ENCODE assay signal across 7 cellular contexts in the genomic region with DNA sequence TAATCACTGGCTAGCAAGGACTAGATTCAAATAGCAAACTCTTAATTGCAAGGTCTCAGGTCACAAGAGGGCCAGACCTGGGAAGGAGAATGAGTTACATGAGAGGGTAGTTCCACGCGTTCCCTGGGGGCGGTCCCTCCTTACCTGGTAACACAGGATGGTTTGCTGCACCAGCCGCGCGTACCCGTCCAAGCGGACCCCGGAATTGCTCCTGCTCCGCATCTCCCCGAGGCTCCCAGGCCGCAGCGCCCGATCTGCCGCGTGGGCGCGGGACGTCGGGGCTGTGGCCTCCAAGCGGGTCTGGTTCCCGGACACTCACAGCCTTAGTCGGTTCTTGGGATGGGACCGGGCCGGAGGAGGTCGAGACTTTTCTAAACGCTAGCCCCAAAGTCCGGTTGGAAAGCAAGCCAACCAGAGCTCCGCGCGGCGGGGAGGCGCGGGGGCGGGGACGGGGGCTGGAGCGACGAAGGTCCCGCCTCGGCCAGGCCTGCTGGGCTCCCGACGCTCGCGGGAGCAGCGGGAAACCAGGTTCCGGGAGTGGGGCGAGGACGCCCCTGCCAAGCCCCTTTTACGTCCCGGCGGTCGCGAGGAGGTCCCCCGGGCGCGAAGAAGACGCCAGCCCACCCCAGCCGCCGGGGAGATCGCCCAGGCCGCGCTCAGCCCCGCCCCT. TPM values are rescaled to one million over a fixed set of nuclear protein-coding genes. Genes with fewer than 3 reads are reported as not detected.
DNase-seq lines count a peak whose midpoint lies in the region; ATAC-seq, FAIRE-seq and TF ChIP-seq lines count a peak whose summit lies in the region.

A gene with protein sequence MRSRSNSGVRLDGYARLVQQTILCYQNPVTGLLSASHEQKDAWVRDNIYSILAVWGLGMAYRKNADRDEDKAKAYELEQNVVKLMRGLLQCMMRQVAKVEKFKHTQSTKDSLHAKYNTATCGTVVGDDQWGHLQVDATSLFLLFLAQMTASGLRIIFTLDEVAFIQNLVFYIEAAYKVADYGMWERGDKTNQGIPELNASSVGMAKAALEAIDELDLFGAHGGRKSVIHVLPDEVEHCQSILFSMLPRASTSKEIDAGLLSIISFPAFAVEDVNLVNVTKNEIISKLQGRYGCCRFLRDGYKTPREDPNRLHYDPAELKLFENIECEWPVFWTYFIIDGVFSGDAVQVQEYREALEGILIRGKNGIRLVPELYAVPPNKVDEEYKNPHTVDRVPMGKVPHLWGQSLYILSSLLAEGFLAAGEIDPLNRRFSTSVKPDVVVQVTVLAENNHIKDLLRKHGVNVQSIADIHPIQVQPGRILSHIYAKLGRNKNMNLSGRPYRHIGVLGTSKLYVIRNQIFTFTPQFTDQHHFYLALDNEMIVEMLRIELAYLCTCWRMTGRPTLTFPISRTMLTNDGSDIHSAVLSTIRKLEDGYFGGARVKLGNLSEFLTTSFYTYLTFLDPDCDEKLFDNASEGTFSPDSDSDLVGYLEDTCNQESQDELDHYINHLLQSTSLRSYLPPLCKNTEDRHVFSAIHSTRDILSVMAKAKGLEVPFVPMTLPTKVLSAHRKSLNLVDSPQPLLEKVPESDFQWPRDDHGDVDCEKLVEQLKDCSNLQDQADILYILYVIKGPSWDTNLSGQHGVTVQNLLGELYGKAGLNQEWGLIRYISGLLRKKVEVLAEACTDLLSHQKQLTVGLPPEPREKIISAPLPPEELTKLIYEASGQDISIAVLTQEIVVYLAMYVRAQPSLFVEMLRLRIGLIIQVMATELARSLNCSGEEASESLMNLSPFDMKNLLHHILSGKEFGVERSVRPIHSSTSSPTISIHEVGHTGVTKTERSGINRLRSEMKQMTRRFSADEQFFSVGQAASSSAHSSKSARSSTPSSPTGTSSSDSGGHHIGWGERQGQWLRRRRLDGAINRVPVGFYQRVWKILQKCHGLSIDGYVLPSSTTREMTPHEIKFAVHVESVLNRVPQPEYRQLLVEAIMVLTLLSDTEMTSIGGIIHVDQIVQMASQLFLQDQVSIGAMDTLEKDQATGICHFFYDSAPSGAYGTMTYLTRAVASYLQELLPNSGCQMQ (minus strand): TSS at position 404 of the 670 bp plus-strand sequence. CDS start 182 bp downstream, at position 222.

- H3K4me2 ChIP-seq in GM23338 (peak within 1 kb of the TSS; percentile 81), Karpas-422 (ENCODE audit: low read depth, low read length, poor library complexity, severe bottlenecking) (peak within 1 kb of the TSS; percentile 70)

- no peaks in the 10 kb centered on the region for H3K27me3 Mint-ChIP-seq in GM23338 (ENCODE audit: insufficient read depth, low read depth, poor library complexity)
- H3K27me3 Mint-ChIP-seq in activated CD4-positive, alpha-beta T cell treated with anti-CD3 and anti-CD28 coated beads, Interleukin-2, amount 10 ng/mL, durations not matched to agents 24 days and 14 days = no peaks in the 10 kb centered on the region

- H3K27ac ChIP-seq in GM23338 (ENCODE audit: low read depth) (peak within 1 kb of the TSS; percentile 85), Karpas-422 (ENCODE audit: low read length) (peak within 1 kb of the TSS; percentile 93)

- DNase-seq in GM12891 (ENCODE audit: insufficient read length, low spot score) (no peak), GM23338 (ENCODE audit: low spot score) (peak; percentile 61), Karpas-422 (peak; percentile 84), epidermal melanocyte (ENCODE audit: insufficient read length, low spot score) (peak; percentile 18), mucosa of gallbladder (ENCODE audit: low spot score) (peak; percentile 22)
- DNase-seq in activated CD4-positive, alpha-beta T cell treated with anti-CD3 and anti-CD28 coated beads, Interleukin-2, amount 10 ng/mL, durations not matched to agents 24 days and 14 days = peak; percentile 89
- DNase-seq in stimulated activated naive CD8-positive, alpha-beta T cell treated with anti-CD3 and anti-CD28 coated beads, Interleukin-15, Interleukin-2, amounts not matched to agents 100 U/mL and 50 U/mL, for 24 hours = peak; percentile 56

- intact Hi-C loops in activated CD4-positive, alpha-beta T cell treated with anti-CD3 and anti-CD28 coated beads, Interleukin-2, amount 10 ng/mL, durations not matched to agents 24 days and 14 days (cut with micrococcal nuclease) = loop anchor here (1.0 to 2.0 kb wide), 4 partner anchors 29 to 559 kb away; a partner anchor contains a TSS

- H3K9me3 ChIP-seq in Karpas-422 (ENCODE audit: low read length) = no peaks in the 10 kb centered on the region

- peaks cover 8% of the 10 kb centered on the region for H3K4me1 Mint-ChIP-seq in GM23338
- peaks cover 11% of the 10 kb centered on the region for H3K4me1 Mint-ChIP-seq in activated CD4-positive, alpha-beta T cell treated with anti-CD3 and anti-CD28 coated beads, Interleukin-2, amount 10 ng/mL, durations not matched to agents 24 days and 14 days

- peak within 1 kb of the TSS; percentile 78; the same call in 1 of the 2 replicates for H3K27ac Mint-ChIP-seq in GM23338
- H3K27ac Mint-ChIP-seq in activated CD4-positive, alpha-beta T cell treated with anti-CD3 and anti-CD28 coated beads, Interleukin-2, amount 10 ng/mL, durations not matched to agents 24 days and 14 days = peak within 1 kb of the TSS; percentile 90

- H3K36me3 ChIP-seq in GM23338 (ENCODE audit: insufficient read depth) (no peaks in the 10 kb centered on the region), Karpas-422 (ENCODE audit: insufficient read depth, low read length) (no peaks in the 10 kb centered on the region)

- H2AFZ ChIP-seq in GM23338 (peak within 1 kb of the TSS; percentile 78), Karpas-422 (ENCODE audit: low read length) (0 out of 2 replicates have a peak within 1 kb of the TSS, but pooled peaks have one; percentile 66)

- H3K9me2 ChIP-seq in GM23338 (ENCODE audit: insufficient read depth) (no peaks in the 10 kb centered on the region), Karpas-422 (replicated peaks; ENCODE audit: insufficient read depth, low read length) (no peaks in the 10 kb centered on the region)

- no peaks in the 10 kb centered on the region for H3K9me3 Mint-ChIP-seq in GM23338
- no peaks in the 10 kb centered on the region for H3K9me3 Mint-ChIP-seq in activated CD4-positive, alpha-beta T cell treated with anti-CD3 and anti-CD28 coated beads, Interleukin-2, amount 10 ng/mL, durations not matched to agents 24 days and 14 days

- H3K4me1 ChIP-seq in GM23338 (ENCODE audit: insufficient read depth) (no peaks in the 10 kb centered on the region), Karpas-422 (ENCODE audit: low read length) (peaks cover 47% of the 10 kb centered on the region)

- peak within 1 kb of the TSS; percentile 74 for H3K4me3 ChIP-seq in GM23338
- H3K4me3 ChIP-seq in Karpas-422 (ENCODE audit: low read length) = peak within 1 kb of the TSS; percentile 79

- FAIRE-seq in GM12891 (lab: Jason Lieb, UNC) = peak; percentile 95

- H3K36me3 Mint-ChIP-seq in GM23338 (ENCODE audit: low read depth) = no peaks in the 10 kb centered on the region; the same call in 2 of the 3 replicates
- no peaks in the 10 kb centered on the region for H3K36me3 Mint-ChIP-seq in activated CD4-positive, alpha-beta T cell treated with anti-CD3 and anti-CD28 coated beads, Interleukin-2, amount 10 ng/mL, durations not matched to agents 24 days and 14 days (ENCODE audit: low read depth)

- no peak for TF ChIP-seq POLR2A in GM12891 (IDR thresholded peaks at IDR 0.05; ENCODE audit: low read depth, low read length)

- H3F3A ChIP-seq in GM23338 (replicated peaks; ENCODE audit: low read depth) = no peaks in the 10 kb centered on the region

- no peak for TF ChIP-seq CTCF in GM23338 (conservative IDR thresholded peaks at IDR 0.05; ENCODE audit: low read depth in 2 of 2)

- peak; percentile 62 for ATAC-seq in GM23338
- ATAC-seq in stimulated activated naive CD8-positive, alpha-beta T cell treated with anti-CD3 and anti-CD28 coated beads, Interleukin-15, Interleukin-2, amounts not matched to agents 100 U/mL and 50 U/mL, for 24 hours = peak; percentile 30

- H3K27me3 ChIP-seq in GM23338 (ENCODE audit: insufficient read depth) (no peaks in the 10 kb centered on the region), Karpas-422 (ENCODE audit: low read length) (no peaks in the 10 kb centered on the region)

- H4K20me1 ChIP-seq in GM23338 (replicated peaks; ENCODE audit: insufficient read depth) = no peaks in the 10 kb centered on the region
- H4K20me1 ChIP-seq in Karpas-422 (ENCODE audit: insufficient read depth, low read depth, low read length) = no peaks in the 10 kb centered on the region

- peak within 1 kb of the TSS; percentile 88 for H3K9ac ChIP-seq in Karpas-422 (ENCODE audit: low read length)

- H3K79me2 ChIP-seq in GM23338 (replicated peaks; ENCODE audit: insufficient read depth) (peaks cover 35% of the 10 kb centered on the region), Karpas-422 (ENCODE audit: low read length) (peaks cover 39% of the 10 kb centered on the region)

- H3K4me3 Mint-ChIP-seq in GM23338 = peak within 1 kb of the TSS; percentile 91
- H3K4me3 Mint-ChIP-seq in activated CD4-positive, alpha-beta T cell treated with anti-CD3 and anti-CD28 coated beads, Interleukin-2, amount 10 ng/mL, durations not matched to agents 24 days and 14 days = peak within 1 kb of the TSS; percentile 82

TF ChIP-seq in GM12891, 5 proteins besides CTCF, POLR2A, EP300 and RAD21:
- TF ChIP-seq POU2F2 (IDR thresholded peaks at IDR 0.05; ENCODE audit: low read depth, low read length) (no peak), POLR2AphosphoS5 (IDR thresholded peaks at IDR 0.05; ENCODE audit: low read depth, low read length) (no peak), PAX5 (IDR thresholded peaks at IDR 0.05; ENCODE audit: insufficient read depth, low read length, severe bottlenecking) (no peak), SPI1 (IDR thresholded peaks at IDR 0.05; ENCODE audit: low read depth, low read length) (no peak), TAF1 (IDR thresholded peaks at IDR 0.05; ENCODE audit: low read depth, low read length) (no peak)

TF ChIP-seq in GM23338, 12 proteins besides CTCF, POLR2A, EP300 and RAD21 (continues in another document):
- TF ChIP-seq ZNF331 (CRISPR knock-in tag; IDR thresholded peaks at IDR 0.05; ENCODE audit: low read depth) (no peak), EZH2 (IDR thresholded peaks at IDR 0.05; ENCODE audit: low read depth, unreplicated experiment) (no peak)

RNA-seq across cellular contexts. Expression of the gene that starts here (rescaled TPM):
- polyA plus RNA-seq in GM12891 (2012; ENCODE audit: low read depth, missing spikeins) = 14.8 TPM
- 23.7 and 23.9 TPM in 2 replicates for total RNA-seq in GM23338 (2014; rRNA removed; shearing (Covaris generic))
- polyA plus RNA-seq in GM23338 (2016; fragmentation: Nextera tagmentation; extraction: Ambion mirVana) = 8.0 and 9.2 TPM in 2 replicates
- total RNA-seq in Karpas-422 (2014; rRNA removed; shearing (Covaris generic); ENCODE audit: low replicate concordance) = 50.7 and 75.4 TPM in 2 replicates
- 23.3 and 23.7 TPM in 2 replicates for total RNA-seq in activated CD4-positive, alpha-beta T cell treated with anti-CD3 and anti-CD28 coated beads, Interleukin-2, amount 10 ng/mL, durations not matched to agents 24 days and 14 days
- total RNA-seq in mucosa of gallbladder = 67.7 TPM
